In the genomic region with DNA sequence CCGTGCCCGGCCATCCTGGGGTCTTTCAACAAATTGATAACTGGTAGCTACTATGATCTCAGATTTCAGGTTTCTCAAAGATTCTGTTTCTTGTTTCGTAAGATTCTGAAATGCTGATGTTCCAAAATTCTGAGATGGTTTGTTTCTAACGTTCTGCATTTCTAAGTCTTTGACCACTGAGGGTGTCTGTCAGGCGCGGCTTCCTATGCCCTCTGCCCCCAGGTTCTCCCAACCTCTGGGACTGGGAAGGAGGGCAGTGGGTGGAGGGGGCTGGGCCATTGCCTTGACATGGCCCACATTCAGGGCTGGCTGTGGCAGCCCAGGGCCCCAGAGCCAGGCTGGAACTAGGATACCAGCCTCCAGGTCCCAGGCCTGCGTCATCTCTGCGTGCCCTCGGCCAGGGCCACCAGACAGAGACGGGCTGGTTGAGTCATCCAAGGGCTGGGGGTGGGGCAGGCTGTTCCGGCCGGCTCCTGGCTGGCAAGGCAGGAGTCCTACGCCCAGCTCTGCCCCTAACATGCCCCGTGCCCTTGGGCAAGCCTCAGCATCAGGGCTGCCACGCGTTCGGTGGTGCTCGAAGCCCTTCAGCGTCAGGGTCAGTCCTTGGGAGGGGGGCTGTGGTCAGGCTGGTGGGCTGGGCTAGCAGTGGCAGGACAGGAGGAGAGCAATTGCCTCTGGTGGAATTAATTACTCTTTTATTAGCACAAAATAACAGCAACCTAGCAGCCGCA, we compare ENCODE assay signal across 8 cellular contexts. TPM values are rescaled to one million over a fixed set of nuclear protein-coding genes. Genes with fewer than 3 reads are reported as not detected.
A peak's percentile ranks its signal among the peaks of the same experiment; 100 is the strongest.
DNase-seq lines count a peak whose midpoint lies in the region; ATAC-seq and TF ChIP-seq lines count a peak whose summit lies in the region.

No MANE protein-coding gene starts in this region.

- peak; percentile 83 for DNase-seq in H4 (ENCODE audit: low spot score)
- DNase-seq in RKO (ENCODE audit: low spot score) = peak; percentile 89
- DNase-seq in epithelial cell of prostate (ENCODE audit: low read depth, low spot score) = no peak
- DNase-seq in natural killer cell = no peak
- no peak for DNase-seq in NCI-H1048 (lab: John Stamatoyannopoulos, UW)
- no peak for DNase-seq in NCI-H510A treated with DMSO at 0.1 percent for 48 hours (lab: John Stamatoyannopoulos, UW)
- no peak for DNase-seq in stimulated activated CD4-positive, alpha-beta T cell treated with anti-CD3 and anti-CD28 coated beads, Interleukin-12 subunit alpha, Interleukin-12 subunit beta, amount 100 ng/mL, for 4 hours

- no peak for TF ChIP-seq CTCF in natural killer cell (IDR thresholded peaks at IDR 0.05)

- ATAC-seq in natural killer cell = no peak
- ATAC-seq in HG03280 (IDR thresholded peaks at IDR 0.05; ENCODE audit: unreplicated experiment) = no peak

- peak overlapping the region; percentile 84 to 97 for H3K27ac Mint-ChIP-seq in natural killer cell

- H3K4me3 Mint-ChIP-seq in natural killer cell = peak overlapping the region; percentile 81

- H3K27ac ChIP-seq in epithelial cell of prostate = peak overlapping the region; percentile 91

- no peaks in the 10 kb centered on the region for H3K36me3 Mint-ChIP-seq in natural killer cell

- no peaks in the 10 kb centered on the region for H3K9me3 Mint-ChIP-seq in natural killer cell

- intact Hi-C loops in natural killer cell (cut with micrococcal nuclease) = loop anchor here (5.0 kb wide), 1 partner anchor 37 kb away; the partner anchor contains the start of gene RPS6KB2

- no peaks in the 10 kb centered on the region for H3K27me3 Mint-ChIP-seq in natural killer cell (ENCODE audit: low read depth in 2 of 2)

- peaks cover 12 to 42% of the 10 kb centered on the region in 2 donors for H3K4me1 Mint-ChIP-seq in natural killer cell

RNA-seq across cellular contexts. Expression of gene TMEM134, which starts 5.2 kb away (rescaled TPM):
- 17.3 and 38.6 TPM in 2 replicates for total RNA-seq in H4 (2014; rRNA removed; shearing (Covaris generic))
- total RNA-seq in natural killer cell = 10 to 100 TPM; 57.8 to 65.7 (median 61.2) TPM

RNA-seq across cellular contexts. Expression of gene CABP4, which starts 8.7 kb away (rescaled TPM):
- 0.39 TPM in 1 of 2 replicates, not detected in the other for total RNA-seq in H4 (2014; rRNA removed; shearing (Covaris generic))
- 10 to 100 TPM; 12.9 to 22.8 (median 21.3) TPM for total RNA-seq in natural killer cell

RNA-seq across cellular contexts. Expression of gene GPR152, which starts 11.3 kb away (rescaled TPM):
- total RNA-seq in H4 (2014; rRNA removed; shearing (Covaris generic)) = not detected in 2 replicates
- total RNA-seq in natural killer cell = under 1 TPM in 1 of 3 donors, not detected in 2; 0.25 TPM

RNA-seq across cellular contexts. Expression of gene AIP, which starts 19.0 kb away (rescaled TPM):
- 69.9 and 83.0 TPM in 2 replicates for total RNA-seq in H4 (2014; rRNA removed; shearing (Covaris generic))
- total RNA-seq in natural killer cell = 100 to 1,000 TPM in 1 of 3 donors, 10 to 100 TPM in 2; 93.3 to 113 (median 98.1) TPM

RNA-seq across cellular contexts. Expression of gene CORO1B, which starts 20.6 kb away (rescaled TPM):
- total RNA-seq in H4 (2014; rRNA removed; shearing (Covaris generic)) = 96.0 and 111 TPM in 2 replicates
- total RNA-seq in natural killer cell = 10 to 100 TPM in 2 of 3 donors, 1 to 10 TPM in 1; 9.7 to 16.2 (median 15.0) TPM

Comparison
In these comparisons a context has a peak if more than half of its experiments do, and no peak if none do; other contexts are left out.
1. DNase-seq: peak in H4 (single experiment) and RKO (single experiment); none in epithelial cell of prostate (single experiment), natural killer cell (single experiment), NCI-H1048 (single experiment), NCI-H510A treated with DMSO at 0.1 percent for 48 hours (single experiment) and stimulated activated CD4-positive, alpha-beta T cell treated with anti-CD3 and anti-CD28 coated beads, Interleukin-12 subunit alpha, Interleukin-12 subunit beta, amount 100 ng/mL, for 4 hours (single experiment).